In the genomic region with DNA sequence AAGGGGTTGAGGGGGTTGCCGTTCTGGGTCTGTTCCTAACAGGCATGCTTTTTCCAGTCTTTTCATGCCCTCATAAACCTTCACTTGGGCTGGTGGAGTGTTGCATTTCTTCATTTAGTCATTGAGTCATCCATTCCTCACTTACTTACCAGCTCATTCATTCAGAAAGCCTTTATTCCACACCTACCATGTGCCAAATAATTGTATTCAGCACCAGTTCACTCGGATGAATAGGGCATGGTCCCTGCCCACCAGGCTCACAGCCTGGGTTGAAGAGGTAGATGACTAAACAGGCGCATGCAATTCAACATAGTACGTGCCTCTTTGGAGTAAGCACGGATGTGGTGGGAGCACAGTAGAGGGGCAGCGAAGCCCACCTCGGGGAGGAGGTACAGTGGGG, we compare ENCODE assay signal across 2 cellular contexts.
TF ChIP-seq lines count a peak whose summit lies in the region.

No MANE protein-coding gene starts in this region.

TF ChIP-seq in SK-N-SH, 30 proteins besides CTCF, POLR2A, EP300 and RAD21:
- TF ChIP-seq, protein P1, sequence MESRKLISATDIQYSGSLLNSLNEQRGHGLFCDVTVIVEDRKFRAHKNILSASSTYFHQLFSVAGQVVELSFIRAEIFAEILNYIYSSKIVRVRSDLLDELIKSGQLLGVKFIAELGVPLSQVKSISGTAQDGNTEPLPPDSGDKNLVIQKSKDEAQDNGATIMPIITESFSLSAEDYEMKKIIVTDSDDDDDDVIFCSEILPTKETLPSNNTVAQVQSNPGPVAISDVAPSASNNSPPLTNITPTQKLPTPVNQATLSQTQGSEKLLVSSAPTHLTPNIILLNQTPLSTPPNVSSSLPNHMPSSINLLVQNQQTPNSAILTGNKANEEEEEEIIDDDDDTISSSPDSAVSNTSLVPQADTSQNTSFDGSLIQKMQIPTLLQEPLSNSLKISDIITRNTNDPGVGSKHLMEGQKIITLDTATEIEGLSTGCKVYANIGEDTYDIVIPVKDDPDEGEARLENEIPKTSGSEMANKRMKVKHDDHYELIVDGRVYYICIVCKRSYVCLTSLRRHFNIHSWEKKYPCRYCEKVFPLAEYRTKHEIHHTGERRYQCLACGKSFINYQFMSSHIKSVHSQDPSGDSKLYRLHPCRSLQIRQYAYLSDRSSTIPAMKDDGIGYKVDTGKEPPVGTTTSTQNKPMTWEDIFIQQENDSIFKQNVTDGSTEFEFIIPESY (IDR thresholded peaks at IDR 0.05; ENCODE audit: borderline replicate concordance, low read depth): no peak
- TF ChIP-seq MXI1 (IDR thresholded peaks at IDR 0.05; ENCODE audit: low read depth, low read length) (no peak), MEF2A (IDR thresholded peaks at IDR 0.05; ENCODE audit: borderline replicate concordance, low read depth) (no peak), CHD2 (IDR thresholded peaks at IDR 0.05; ENCODE audit: low read length, partially characterized antibody) (no peak), EZH2phosphoT487 (IDR thresholded peaks at IDR 0.05; ENCODE audit: borderline replicate concordance, low read depth) (no peak), GABPA (IDR thresholded peaks at IDR 0.05; ENCODE audit: low read depth) (no peak), JUND (IDR thresholded peaks at IDR 0.05) (no peak), TEAD4 (IDR thresholded peaks at IDR 0.05; ENCODE audit: borderline replicate concordance, insufficient read depth) (no peak), TCF12 (IDR thresholded peaks at IDR 0.05) (no peak), YY1 (IDR thresholded peaks at IDR 0.05; ENCODE audit: low read depth) (no peak)
- TF ChIP-seq, protein P2, sequence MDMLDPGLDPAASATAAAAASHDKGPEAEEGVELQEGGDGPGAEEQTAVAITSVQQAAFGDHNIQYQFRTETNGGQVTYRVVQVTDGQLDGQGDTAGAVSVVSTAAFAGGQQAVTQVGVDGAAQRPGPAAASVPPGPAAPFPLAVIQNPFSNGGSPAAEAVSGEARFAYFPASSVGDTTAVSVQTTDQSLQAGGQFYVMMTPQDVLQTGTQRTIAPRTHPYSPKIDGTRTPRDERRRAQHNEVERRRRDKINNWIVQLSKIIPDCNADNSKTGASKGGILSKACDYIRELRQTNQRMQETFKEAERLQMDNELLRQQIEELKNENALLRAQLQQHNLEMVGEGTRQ (IDR thresholded peaks at IDR 0.05; ENCODE audit: borderline replicate concordance, low read depth, low read length): no peak
- TF ChIP-seq, protein P3, sequence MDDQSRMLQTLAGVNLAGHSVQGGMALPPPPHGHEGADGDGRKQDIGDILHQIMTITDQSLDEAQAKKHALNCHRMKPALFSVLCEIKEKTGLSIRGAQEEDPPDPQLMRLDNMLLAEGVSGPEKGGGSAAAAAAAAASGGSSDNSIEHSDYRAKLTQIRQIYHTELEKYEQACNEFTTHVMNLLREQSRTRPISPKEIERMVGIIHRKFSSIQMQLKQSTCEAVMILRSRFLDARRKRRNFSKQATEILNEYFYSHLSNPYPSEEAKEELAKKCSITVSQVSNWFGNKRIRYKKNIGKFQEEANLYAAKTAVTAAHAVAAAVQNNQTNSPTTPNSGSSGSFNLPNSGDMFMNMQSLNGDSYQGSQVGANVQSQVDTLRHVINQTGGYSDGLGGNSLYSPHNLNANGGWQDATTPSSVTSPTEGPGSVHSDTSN (IDR thresholded peaks at IDR 0.05): no peak
- TF ChIP-seq, protein P4, sequence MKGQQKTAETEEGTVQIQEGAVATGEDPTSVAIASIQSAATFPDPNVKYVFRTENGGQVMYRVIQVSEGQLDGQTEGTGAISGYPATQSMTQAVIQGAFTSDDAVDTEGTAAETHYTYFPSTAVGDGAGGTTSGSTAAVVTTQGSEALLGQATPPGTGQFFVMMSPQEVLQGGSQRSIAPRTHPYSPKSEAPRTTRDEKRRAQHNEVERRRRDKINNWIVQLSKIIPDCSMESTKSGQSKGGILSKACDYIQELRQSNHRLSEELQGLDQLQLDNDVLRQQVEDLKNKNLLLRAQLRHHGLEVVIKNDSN (IDR thresholded peaks at IDR 0.05; ENCODE audit: borderline replicate concordance, low read depth): no peak
TF ChIP-seq in SK-N-SH: peak in this region for 0.

TF ChIP-seq in SK-N-SH treated with all-trans-retinoic acid at 6 μM for 48 hours, 23 proteins besides CTCF, POLR2A, EP300 and RAD21 (continued from another document):
- no peak for TF ChIP-seq ISL1 (CRISPR knock-in tag; IDR thresholded peaks at IDR 0.05)
- TF ChIP-seq BACH2 (CRISPR knock-in tag; IDR thresholded peaks at IDR 0.05; ENCODE audit: borderline replicate concordance): no peak
- TF ChIP-seq, protein P5, sequence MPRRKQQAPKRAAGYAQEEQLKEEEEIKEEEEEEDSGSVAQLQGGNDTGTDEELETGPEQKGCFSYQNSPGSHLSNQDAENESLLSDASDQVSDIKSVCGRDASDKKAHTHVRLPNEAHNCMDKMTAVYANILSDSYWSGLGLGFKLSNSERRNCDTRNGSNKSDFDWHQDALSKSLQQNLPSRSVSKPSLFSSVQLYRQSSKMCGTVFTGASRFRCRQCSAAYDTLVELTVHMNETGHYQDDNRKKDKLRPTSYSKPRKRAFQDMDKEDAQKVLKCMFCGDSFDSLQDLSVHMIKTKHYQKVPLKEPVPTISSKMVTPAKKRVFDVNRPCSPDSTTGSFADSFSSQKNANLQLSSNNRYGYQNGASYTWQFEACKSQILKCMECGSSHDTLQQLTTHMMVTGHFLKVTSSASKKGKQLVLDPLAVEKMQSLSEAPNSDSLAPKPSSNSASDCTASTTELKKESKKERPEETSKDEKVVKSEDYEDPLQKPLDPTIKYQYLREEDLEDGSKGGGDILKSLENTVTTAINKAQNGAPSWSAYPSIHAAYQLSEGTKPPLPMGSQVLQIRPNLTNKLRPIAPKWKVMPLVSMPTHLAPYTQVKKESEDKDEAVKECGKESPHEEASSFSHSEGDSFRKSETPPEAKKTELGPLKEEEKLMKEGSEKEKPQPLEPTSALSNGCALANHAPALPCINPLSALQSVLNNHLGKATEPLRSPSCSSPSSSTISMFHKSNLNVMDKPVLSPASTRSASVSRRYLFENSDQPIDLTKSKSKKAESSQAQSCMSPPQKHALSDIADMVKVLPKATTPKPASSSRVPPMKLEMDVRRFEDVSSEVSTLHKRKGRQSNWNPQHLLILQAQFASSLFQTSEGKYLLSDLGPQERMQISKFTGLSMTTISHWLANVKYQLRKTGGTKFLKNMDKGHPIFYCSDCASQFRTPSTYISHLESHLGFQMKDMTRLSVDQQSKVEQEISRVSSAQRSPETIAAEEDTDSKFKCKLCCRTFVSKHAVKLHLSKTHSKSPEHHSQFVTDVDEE (CRISPR knock-in tag; IDR thresholded peaks at IDR 0.05): no peak
- no peak for TF ChIP-seq ESRRG (CRISPR knock-in tag; IDR thresholded peaks at IDR 0.05)
- TF ChIP-seq ZNF565 (CRISPR knock-in tag; conservative IDR thresholded peaks at IDR 0.05; ENCODE audit: low read depth): no peak
- TF ChIP-seq TOX (CRISPR knock-in tag; IDR thresholded peaks at IDR 0.05; ENCODE audit: borderline replicate concordance): no peak
- no peak for TF ChIP-seq TCF4 (CRISPR knock-in tag; IDR thresholded peaks at IDR 0.05; ENCODE audit: borderline replicate concordance)
- no peak for TF ChIP-seq CSDC2 (CRISPR knock-in tag; IDR thresholded peaks at IDR 0.05)
- TF ChIP-seq OSR1 (CRISPR knock-in tag; IDR thresholded peaks at IDR 0.05): no peak
- TF ChIP-seq ZNF70 (CRISPR knock-in tag; IDR thresholded peaks at IDR 0.05): no peak
- no peak for TF ChIP-seq ARNTL (CRISPR knock-in tag; IDR thresholded peaks at IDR 0.05; ENCODE audit: borderline replicate concordance, low read depth)
- TF ChIP-seq, protein P6, sequence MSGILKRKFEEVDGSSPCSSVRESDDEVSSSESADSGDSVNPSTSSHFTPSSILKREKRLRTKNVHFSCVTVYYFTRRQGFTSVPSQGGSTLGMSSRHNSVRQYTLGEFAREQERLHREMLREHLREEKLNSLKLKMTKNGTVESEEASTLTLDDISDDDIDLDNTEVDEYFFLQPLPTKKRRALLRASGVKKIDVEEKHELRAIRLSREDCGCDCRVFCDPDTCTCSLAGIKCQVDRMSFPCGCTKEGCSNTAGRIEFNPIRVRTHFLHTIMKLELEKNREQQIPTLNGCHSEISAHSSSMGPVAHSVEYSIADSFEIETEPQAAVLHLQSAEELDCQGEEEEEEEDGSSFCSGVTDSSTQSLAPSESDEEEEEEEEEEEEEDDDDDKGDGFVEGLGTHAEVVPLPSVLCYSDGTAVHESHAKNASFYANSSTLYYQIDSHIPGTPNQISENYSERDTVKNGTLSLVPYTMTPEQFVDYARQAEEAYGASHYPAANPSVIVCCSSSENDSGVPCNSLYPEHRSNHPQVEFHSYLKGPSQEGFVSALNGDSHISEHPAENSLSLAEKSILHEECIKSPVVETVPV (CRISPR knock-in tag; IDR thresholded peaks at IDR 0.05): no peak
- no peak for TF ChIP-seq ZFP30 (CRISPR knock-in tag; IDR thresholded peaks at IDR 0.05)
